Comparison of ENCODE assay signal across 20 cellular contexts in the genomic region with DNA sequence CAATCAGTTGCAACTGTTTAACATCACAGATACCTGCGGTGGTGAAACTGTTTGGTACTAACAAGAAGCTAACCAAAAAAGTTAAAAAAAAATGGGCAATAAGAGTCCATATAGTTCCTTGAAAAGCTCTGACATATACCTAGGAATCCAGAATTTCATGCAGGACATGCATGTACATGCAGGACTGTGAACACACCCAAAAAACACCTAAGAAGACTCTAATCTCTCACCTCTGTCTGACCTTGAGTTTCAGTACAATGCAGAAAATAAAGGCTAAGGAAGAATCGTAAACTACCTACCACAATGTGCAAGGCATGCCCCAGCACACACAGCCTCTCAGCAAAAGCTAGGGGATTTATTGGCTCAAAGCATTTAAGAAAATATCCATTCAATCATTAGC.
DNase-seq lines count a peak whose midpoint lies in the region; ATAC-seq, FAIRE-seq and TF ChIP-seq lines count a peak whose summit lies in the region.
"Had no signal": no experiment of that assay in that cellular context is flagged by ENCODE, and none has a peak within 500 bp of the region (broad histone marks: within the 10 kb centered on the region; RNA-seq: fewer than 3 reads in every experiment).

No MANE protein-coding gene starts in this region.

- peaks cover 39% of the 10 kb centered on the region for H3K27me3 Mint-ChIP-seq in HFFc6 (ENCODE audit: insufficient read depth)

- TF ChIP-seq POLR2A in HepG2 (IDR thresholded peaks at IDR 0.05; ENCODE audit: insufficient read depth in 1 of 2, low read depth in 2 of 2, low read length in 2 of 2) (no peak), right lobe of liver (IDR thresholded peaks at IDR 0.05) (no peak), esophagus squamous epithelium (IDR thresholded peaks at IDR 0.05) (no peak), thyroid gland (IDR thresholded peaks at IDR 0.05) (no peak)

- H3K79me2 ChIP-seq in HepG2 (ENCODE audit: insufficient read depth, low read length), result no peaks in the 10 kb centered on the region

- H3K4me1 ChIP-seq in HepG2 (ENCODE audit: insufficient read depth, low read length) (no peaks in the 10 kb centered on the region), right lobe of liver (peaks cover 0 to 2% (median 0%) of the 10 kb centered on the region in 4 donors), esophagus squamous epithelium (peaks cover 0 to 45% (median 0%) of the 10 kb centered on the region in 3 donors), thyroid gland (peaks cover 0 to 9% of the 10 kb centered on the region in 2 donors)

- POLR2A ChIA-PET in HepG2 (lab: Yijun Ruan, JAX), result no interaction called here

- peaks cover 6% of the 10 kb centered on the region; the same call in 1 of the 2 replicates for H3K9me3 ChIP-seq in HepG2 (ENCODE audit: low read length)
- H3K9me3 ChIP-seq in right lobe of liver, result no peaks in the 10 kb centered on the region
- H3K9me3 ChIP-seq in esophagus squamous epithelium, result no peaks in the 10 kb centered on the region
- H3K9me3 ChIP-seq in thyroid gland, result no peaks in the 10 kb centered on the region

- H4K20me1 ChIP-seq in HepG2 (ENCODE audit: insufficient read depth, low read length), result no peaks in the 10 kb centered on the region

- H3K36me3 ChIP-seq in HepG2 (replicated peaks in 1 of 2; ENCODE audit: control insufficient read depth in 1 of 2, insufficient read depth in 2 of 2, low read length in 2 of 2), result no peaks in the 10 kb centered on the region
- H3K36me3 ChIP-seq in right lobe of liver, result no peaks in the 10 kb centered on the region
- H3K36me3 ChIP-seq in esophagus squamous epithelium, result no peaks in the 10 kb centered on the region
- H3K36me3 ChIP-seq in thyroid gland, result no peaks in the 10 kb centered on the region

- no peaks in the 10 kb centered on the region for H3K9me3 Mint-ChIP-seq in HFFc6

- no peaks in the 10 kb centered on the region for H3K4me1 Mint-ChIP-seq in HFFc6 (ENCODE audit: low read depth)

- H3K4me2 ChIP-seq in HepG2 (ENCODE audit: low read depth, low read length), result no peak overlapping the region

- DNase-seq in HepG2 (ENCODE audit: low spot score), result no peak
- DNase-seq in right lobe of liver, result no peak
- peak; percentile 41 for DNase-seq in epithelial cell of esophagus (ENCODE audit: low read depth)
- no peak for DNase-seq in esophagus squamous epithelium (lab: John Stamatoyannopoulos, UW)
- DNase-seq in thyroid gland, result no peak
- no peak for DNase-seq in HFFc6
- DNase-seq: 8988T; C1 segment of cervical spinal cord; CD4-positive, alpha-beta memory T cell; COR-L47; DMS153; DND-41; GM23248; H7; HCEC 1CT had no signal

- H3K4me3 ChIP-seq in HepG2 (replicated peaks in 1 of 3; ENCODE audit: insufficient read depth in 1 of 3, low read depth in 2 of 3, low read length in 3 of 3) (no peak overlapping the region), right lobe of liver (no peak overlapping the region), epithelial cell of esophagus (ENCODE audit: low read length) (no peak overlapping the region), esophagus squamous epithelium (no peak overlapping the region), thyroid gland (replicated peaks in 1 of 3) (no peak overlapping the region)
- H3K4me3 ChIP-seq: GM23248 had no signal

- in situ Hi-C loops in HepG2 (cut with HindIII; ENCODE audit: extremely low pct_ligation_motif_present, low pct_unique_long_range_greater_than_20kb), result loop anchor here (10.0 kb wide), 1 partner anchor 63 kb away; no protein-coding TSS in a partner anchor

- CTCF ChIA-PET in HepG2 (lab: Yijun Ruan, JAX; ENCODE audit: low intra/inter-chr PET ratio, low total read pairs), result no interaction called here

- no peak overlapping the region for H3K27ac ChIP-seq in HepG2 (ENCODE audit: extremely low read length, insufficient read depth, low read length)
- H3K27ac ChIP-seq in right lobe of liver, result no peak overlapping the region
- H3K27ac ChIP-seq in esophagus squamous epithelium, result peak overlapping the region in 3 of 4 donors; percentile 50 to 82 (median 68)
- H3K27ac ChIP-seq in thyroid gland, result no peak overlapping the region
- H3K27ac ChIP-seq: GM23248 had no signal

- 27% methylated on average over 2 of the region's 2 CpGs for WGBS in HepG2 (ENCODE audit: low lambda C conversion rate)
- 58% methylated on average over 2 of the region's 2 CpGs for WGBS in right lobe of liver (ENCODE audit: insufficient coverage, low coverage, low lambda C conversion rate, missing lambda C conversion rate)
- 65 to 79% methylated on average over 2 of the region's 2 CpGs for WGBS in esophagus squamous epithelium, 2 donors
- WGBS in thyroid gland, 2 donors, result 93 to 94% methylated on average over 2 of the region's 2 CpGs

- H3K27me3 ChIP-seq in HepG2 (ENCODE audit: control insufficient read depth in 1 of 2, insufficient read depth in 2 of 2, low read length in 2 of 2) (no peaks in the 10 kb centered on the region), right lobe of liver (no peaks in the 10 kb centered on the region), esophagus squamous epithelium (peaks cover 0 to 45% (median 2%) of the 10 kb centered on the region in 4 donors), thyroid gland (no peaks in the 10 kb centered on the region)

- TF ChIP-seq CTCF in HepG2 (CRISPR knock-in tag; IDR thresholded peaks at IDR 0.05), result no peak
- TF ChIP-seq CTCF in right lobe of liver (IDR thresholded peaks at IDR 0.05), result no peak
- TF ChIP-seq CTCF in epithelial cell of esophagus (IDR thresholded peaks at IDR 0.05; ENCODE audit: insufficient read depth, low read depth, low read length, missing control alignments), result no peak
- TF ChIP-seq CTCF in esophagus squamous epithelium (IDR thresholded peaks at IDR 0.05), result no peak
- no peak for TF ChIP-seq CTCF in thyroid gland (IDR thresholded peaks at IDR 0.05)
- TF ChIP-seq CTCF in HFFc6 (IDR thresholded peaks at IDR 0.05), result no peak

- H2AFZ ChIP-seq in HepG2 (ENCODE audit: low read length), result no peak overlapping the region
- H2AFZ ChIP-seq: GM23248 had no signal

- H3K4me3 Mint-ChIP-seq in HFFc6, result no peak overlapping the region

- no peak for FAIRE-seq in HepG2 (lab: Jason Lieb, UNC)
- FAIRE-seq: G401.6, GM12892, GM19239, H1 had no signal

- TF ChIP-seq EP300 in HepG2 (IDR thresholded peaks at IDR 0.05; ENCODE audit: low read depth in 2 of 2, low read length in 2 of 2) (no peak), HepG2 (CRISPR knock-in tag; IDR thresholded peaks at IDR 0.05; ENCODE audit: borderline replicate concordance) (no peak)

- no peaks in the 10 kb centered on the region for H3K36me3 Mint-ChIP-seq in HFFc6 (ENCODE audit: low read depth)
- H3K36me3 Mint-ChIP-seq: CD4-positive, alpha-beta memory T cell had no signal

- no peak for TF ChIP-seq RAD21 in HepG2 (CRISPR knock-in tag; IDR thresholded peaks at IDR 0.05)

- intact Hi-C loops in HepG2 (cut with micrococcal nuclease; ENCODE audit: unreplicated experiment) (no loop called here), right lobe of liver (cut with DNase I) (no loop called here), esophagus squamous epithelium (cut with DNase I) (no loop called here), thyroid gland (cut with DNase I) (no loop called here)

- H3K27ac Mint-ChIP-seq in HFFc6, result no peak overlapping the region
- H3K27ac Mint-ChIP-seq: CD4-positive, alpha-beta memory T cell had no signal

- H3K9ac ChIP-seq in HepG2 (ENCODE audit: insufficient read depth, low read depth, low read length), result no peak overlapping the region
- H3K9ac ChIP-seq: GM23248 had no signal

- BruUV-seq in HepG2 (replicated peaks; lab: Mats Ljungman, UMichigan), result no TSS peak

- ATAC-seq in HepG2 (no peak), right lobe of liver (no peak), HG03378 (IDR thresholded peaks at IDR 0.05; ENCODE audit: unreplicated experiment) (no peak)

TF ChIP-seq in HepG2, 621 proteins besides CTCF, POLR2A, EP300 and RAD21:
- TF ChIP-seq ZNF205 (CRISPR knock-in tag; IDR thresholded peaks at IDR 0.05), result no peak
- 0 out of 2 replicates have a peak, but pooled peaks have one; percentile 47 for TF ChIP-seq ZNF432 (CRISPR knock-in tag; IDR thresholded peaks at IDR 0.05; ENCODE audit: borderline replicate concordance)

Comparison
In these comparisons a context has a peak if more than half of its experiments do, and no peak if none do; other contexts are left out.
1. H3K27ac ChIP-seq: peak in esophagus squamous epithelium (3 of 4); none in HepG2 (single experiment), right lobe of liver (0 of 3) and thyroid gland (0 of 3).